Comparison of ENCODE assay signal across 10 cellular contexts in genomic region chr22:41478891-41479521, GRCh38. TPM values are rescaled to one million over a fixed set of nuclear protein-coding genes. Genes with fewer than 3 reads are reported as not detected.
A peak's percentile ranks its signal among the peaks of the same experiment; 100 is the strongest.
DNase-seq lines count a peak whose midpoint lies in the region; ATAC-seq and TF ChIP-seq lines count a peak whose summit lies in the region.
"Had no signal": no experiment of that assay in that cellular context is flagged by ENCODE, and none has a peak within 500 bp of the region (broad histone marks: within the 10 kb centered on the region; RNA-seq: fewer than 3 reads in every experiment).

No MANE protein-coding gene starts in this region.

- no peaks in the 10 kb centered on the region for H3K27me3 ChIP-seq in SK-N-SH (ENCODE audit: insufficient read depth)
- H3K27me3 ChIP-seq in WERI-Rb-1 (ENCODE audit: insufficient read depth, low read depth, severe bottlenecking): no peaks in the 10 kb centered on the region
- H3K27me3 ChIP-seq in iPS-20b (ENCODE audit: insufficient read depth, low read length): no peaks in the 10 kb centered on the region

- TF ChIP-seq RAD21 in SK-N-SH (IDR thresholded peaks at IDR 0.05; ENCODE audit: low read length): no peak

- 0 out of 2 replicates have a peak overlapping the region, but pooled peaks have one; percentile 7 for H3K4me2 ChIP-seq in SK-N-SH
- H3K4me2 ChIP-seq: A549 had no signal

- H3F3A ChIP-seq in SK-N-SH (replicated peaks; ENCODE audit: insufficient read depth): no peaks in the 10 kb centered on the region

- H3K79me2 ChIP-seq in SK-N-SH (ENCODE audit: insufficient read depth): peaks cover 51% of the 10 kb centered on the region

- H3K4me3 ChIP-seq in SK-N-SH (ENCODE audit: low read depth in 2 of 2, low read length in 1 of 2) (no peak overlapping the region), WERI-Rb-1 (ENCODE audit: low read depth, low read length) (no peak overlapping the region), iPS-20b (ENCODE audit: low read length) (no peak overlapping the region)
- H3K4me3 ChIP-seq: A549 had no signal

- POLR2A ChIA-PET in SK-N-SH (lab: Yijun Ruan, JAX): no interaction called here

- DNase-seq in SK-N-SH (no peak), WERI-Rb-1 (peak; percentile 39), stromal cell of bone marrow (ENCODE audit: low read depth) (peak; percentile 57), NOMO-1 treated with dmso at 0.1 percent for 144 hours (lab: John Stamatoyannopoulos, UW; ENCODE audit: unreplicated experiment) (no peak), NCI-H2029 treated with DMSO at 0.1 percent for 48 hours (lab: John Stamatoyannopoulos, UW) (no peak)
- DNase-seq: MM.1S had no signal

- H3K9me3 ChIP-seq in SK-N-SH: no peaks in the 10 kb centered on the region
- H3K9me3 ChIP-seq in WERI-Rb-1 (ENCODE audit: severe bottlenecking): no peaks in the 10 kb centered on the region
- no peaks in the 10 kb centered on the region for H3K9me3 ChIP-seq in iPS-20b (ENCODE audit: insufficient read depth, low read depth, low read length)
- H3K9me3 ChIP-seq: A549 had no signal

- H3K36me3 ChIP-seq in SK-N-SH (replicated peaks in 1 of 2; ENCODE audit: control insufficient read depth in 1 of 2, insufficient read depth in 2 of 2, low read length in 1 of 2) (no peaks in the 10 kb centered on the region), WERI-Rb-1 (no peaks in the 10 kb centered on the region), iPS-20b (ENCODE audit: insufficient read depth, low read depth, low read length) (no peaks in the 10 kb centered on the region)

- CTCF ChIA-PET in SK-N-SH (lab: Yijun Ruan, JAX): interaction anchor here (0.8 to 1.7 kb wide), 3 partner anchors 8 to 75 kb away, joined by 3 to 5 read pairs (median 5); no protein-coding TSS in a partner anchor

- no peaks in the 10 kb centered on the region for H3K9me2 ChIP-seq in SK-N-SH

- 73% methylated on average over 2 of the region's 7 CpGs for WGBS in SK-N-SH (ENCODE audit: low lambda C conversion rate)

- no peak for ATAC-seq in SK-N-SH treated with all-trans-retinoic acid at 6 μM for 48 hours
- ATAC-seq in HG03159 (IDR thresholded peaks at IDR 0.05; ENCODE audit: unreplicated experiment): no peak

- TF ChIP-seq CTCF in SK-N-SH (IDR thresholded peaks at IDR 0.05) (no peak), WERI-Rb-1 (IDR thresholded peaks at IDR 0.05; ENCODE audit: low read depth, low read length) (no peak)

- H4K20me1 ChIP-seq in SK-N-SH (ENCODE audit: insufficient read depth): peaks cover 4% of the 10 kb centered on the region; the same call in 1 of the 2 replicates

- H3K9ac ChIP-seq in SK-N-SH (no peak overlapping the region), iPS-20b (ENCODE audit: low read depth, low read length) (peak overlapping the region; percentile 8; the same call in 1 of the 2 replicates)

- H3K27ac ChIP-seq in SK-N-SH (ENCODE audit: low read depth in 2 of 2, low read length in 1 of 2): no peak overlapping the region
- H3K27ac ChIP-seq in WERI-Rb-1: peak overlapping the region; percentile 36; the same call in 1 of the 2 replicates
- H3K27ac ChIP-seq in iPS-20b (ENCODE audit: low read length): no peak overlapping the region
- H3K27ac ChIP-seq: A549 had no signal

- H2AFZ ChIP-seq in SK-N-SH (ENCODE audit: low read depth): no peak overlapping the region

- no peaks in the 10 kb centered on the region for H3K4me1 ChIP-seq in SK-N-SH (ENCODE audit: control insufficient read depth in 1 of 2, insufficient read depth in 2 of 2, low read depth in 1 of 2, low read length in 1 of 2)
- peaks cover 39% of the 10 kb centered on the region for H3K4me1 ChIP-seq in iPS-20b (ENCODE audit: insufficient read depth, low read length)
- H3K4me1 ChIP-seq: A549 had no signal

- no peak for TF ChIP-seq EP300 in SK-N-SH (IDR thresholded peaks at IDR 0.05; ENCODE audit: borderline replicate concordance in 1 of 2, low read depth in 1 of 2, low read length in 1 of 2)

TF ChIP-seq in SK-N-SH, 30 proteins besides CTCF, POLR2A, EP300 and RAD21:
- TF ChIP-seq TCF12 (IDR thresholded peaks at IDR 0.05): no peak
- no peak for TF ChIP-seq NFIC (IDR thresholded peaks at IDR 0.05; ENCODE audit: borderline replicate concordance)
- TF ChIP-seq MAX (IDR thresholded peaks at IDR 0.05; ENCODE audit: low read depth): no peak
- TF ChIP-seq GABPA (IDR thresholded peaks at IDR 0.05; ENCODE audit: low read depth): no peak

TF ChIP-seq in SK-N-SH treated with all-trans-retinoic acid at 6 μM for 48 hours, 23 proteins besides CTCF, POLR2A, EP300 and RAD21:
- TF ChIP-seq ZFP3 (CRISPR knock-in tag; IDR thresholded peaks at IDR 0.05) (no peak), CSDC2 (CRISPR knock-in tag; IDR thresholded peaks at IDR 0.05) (no peak), CSRNP3 (CRISPR knock-in tag; IDR thresholded peaks at IDR 0.05) (no peak), ZFP30 (CRISPR knock-in tag; IDR thresholded peaks at IDR 0.05) (no peak), ARNTL (CRISPR knock-in tag; IDR thresholded peaks at IDR 0.05; ENCODE audit: borderline replicate concordance, low read depth) (no peak), BACH2 (CRISPR knock-in tag; IDR thresholded peaks at IDR 0.05; ENCODE audit: borderline replicate concordance) (no peak), ZNF70 (CRISPR knock-in tag; IDR thresholded peaks at IDR 0.05) (no peak), GLIS3 (CRISPR knock-in tag; IDR thresholded peaks at IDR 0.05) (no peak), RARB (CRISPR knock-in tag; IDR thresholded peaks at IDR 0.05) (no peak)

RNA-seq across cellular contexts. Expression of gene ACO2, which starts 10.1 kb away (rescaled TPM):
- 21.1 and 47.0 TPM in 2 replicates for polyA plus RNA-seq in SK-N-SH (2012; rRNA removed)
- polyA plus RNA-seq in SK-N-SH (2012; cell fraction: cytosol; rRNA removed): 22.5 and 35.2 TPM in 2 replicates
- 35.9 and 40.9 TPM in 2 replicates for polyA plus RNA-seq in SK-N-SH (2012; cell fraction: nucleus; rRNA removed)

RNA-seq across cellular contexts. Expression of gene PHF5A, which starts 10.5 kb away (rescaled TPM):
- 39.6 and 47.5 TPM in 2 replicates for polyA plus RNA-seq in SK-N-SH (2012; rRNA removed)
- 47.1 and 51.5 TPM in 2 replicates for polyA plus RNA-seq in SK-N-SH (2012; cell fraction: cytosol; rRNA removed)
- 7.8 and 15.5 TPM in 2 replicates for polyA plus RNA-seq in SK-N-SH (2012; cell fraction: nucleus; rRNA removed)

RNA-seq across cellular contexts. Expression of gene TOB2, which starts 32.4 kb away (rescaled TPM):
- polyA plus RNA-seq in SK-N-SH (2012; rRNA removed): 6.2 and 8.3 TPM in 2 replicates
- 5.0 and 7.3 TPM in 2 replicates for polyA plus RNA-seq in SK-N-SH (2012; cell fraction: cytosol; rRNA removed)
- 7.2 and 8.6 TPM in 2 replicates for polyA plus RNA-seq in SK-N-SH (2012; cell fraction: nucleus; rRNA removed)

Comparison
In these comparisons a context has a peak if more than half of its experiments do, and no peak if none do; other contexts are left out.
1. DNase-seq: peak in WERI-Rb-1 (single experiment) and stromal cell of bone marrow (single experiment); none in SK-N-SH (single experiment), NOMO-1 treated with dmso at 0.1 percent for 144 hours (single experiment) and NCI-H2029 treated with DMSO at 0.1 percent for 48 hours (single experiment).